10 cellular contexts compared by ENCODE assay signal in the genomic region with DNA sequence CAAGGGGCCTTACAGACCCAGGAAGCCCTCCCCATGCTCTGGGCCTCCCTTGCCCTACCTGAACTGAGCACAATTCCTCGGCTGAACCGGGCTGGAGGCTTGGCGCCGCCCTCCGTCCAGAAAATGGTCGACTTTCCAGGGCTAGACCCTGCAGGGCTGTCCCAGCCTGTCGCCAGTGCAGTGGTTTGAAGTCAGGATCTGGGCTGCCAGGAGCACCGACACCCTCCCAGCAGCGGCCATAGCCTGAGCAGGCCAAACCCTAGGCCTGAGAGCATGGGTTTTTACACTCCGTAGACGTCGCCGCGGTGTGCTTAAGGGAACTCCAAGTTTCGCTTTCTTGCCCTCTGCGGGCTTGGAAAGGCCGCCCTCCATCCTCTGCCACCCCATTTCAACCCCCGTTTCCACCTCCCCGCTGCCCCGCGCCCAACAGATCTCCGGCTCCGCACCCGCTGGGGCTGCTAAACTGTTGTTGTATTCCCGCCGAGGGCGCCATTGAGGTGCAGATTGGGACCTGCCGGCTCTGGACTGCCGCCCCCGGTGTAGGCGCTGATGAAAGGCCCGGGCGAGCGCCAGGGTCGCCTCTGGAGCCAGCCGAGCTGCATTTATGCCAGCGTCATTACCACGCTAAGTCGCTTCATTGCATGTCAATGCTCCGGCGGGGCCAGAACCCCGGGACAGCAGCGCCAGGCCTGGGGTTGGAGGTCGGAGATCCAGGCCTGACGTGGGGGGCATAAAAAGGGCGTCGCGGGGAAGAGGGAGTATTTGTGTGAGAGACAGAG. TPM values are rescaled to one million over a fixed set of nuclear protein-coding genes. Genes with fewer than 3 reads are reported as not detected.
A peak's percentile ranks its signal among the peaks of the same experiment; 100 is the strongest.
DNase-seq lines count a peak whose midpoint lies in the region; ATAC-seq, FAIRE-seq and TF ChIP-seq lines count a peak whose summit lies in the region.
"Had no signal": no experiment of that assay in that cellular context is flagged by ENCODE, and none has a peak within 500 bp of the region (broad histone marks: within the 10 kb centered on the region; RNA-seq: fewer than 3 reads in every experiment).

No MANE protein-coding gene starts in this region.

- peaks cover 21% of the 10 kb centered on the region for H4K20me1 ChIP-seq in astrocyte (ENCODE audit: insufficient read depth, low read length)

- H2AFZ ChIP-seq in astrocyte (ENCODE audit: low read depth, low read length): peak overlapping the region; percentile 3

- H3K9ac ChIP-seq in astrocyte (ENCODE audit: low read length): no peak overlapping the region
- peak overlapping the region in 1 of 5 donors; percentile 39 for H3K9ac ChIP-seq in subcutaneous abdominal adipose tissue (ENCODE audit: low read length in 5 of 5)

- H3K79me2 ChIP-seq in astrocyte (ENCODE audit: insufficient read depth, low read length): no peaks in the 10 kb centered on the region

- peaks cover 11% of the 10 kb centered on the region for H3K4me1 Mint-ChIP-seq in astrocyte (ENCODE audit: low read depth, unreplicated experiment)

- H3K4me3 Mint-ChIP-seq in astrocyte (ENCODE audit: unreplicated experiment): no peak overlapping the region

- H3K9me3 ChIP-seq in cardiac muscle cell (ENCODE audit: low read depth) (no peaks in the 10 kb centered on the region), astrocyte (ENCODE audit: insufficient read depth, low read depth, low read length) (peaks cover 4% of the 10 kb centered on the region), subcutaneous abdominal adipose tissue (ENCODE audit: control insufficient read depth in 5 of 5, low read length in 5 of 5) (peaks cover 0 to 3% (median 0%) of the 10 kb centered on the region in 5 donors)

- no peaks in the 10 kb centered on the region for H3K36me3 Mint-ChIP-seq in astrocyte (ENCODE audit: low read depth, unreplicated experiment)

- peaks cover 100% of the 10 kb centered on the region for H3K27me3 ChIP-seq in cardiac muscle cell
- peaks cover 94% of the 10 kb centered on the region for H3K27me3 ChIP-seq in astrocyte (ENCODE audit: insufficient read depth, low read length)
- peaks cover 88 to 94% (median 91%) of the 10 kb centered on the region in 5 donors for H3K27me3 ChIP-seq in subcutaneous abdominal adipose tissue (ENCODE audit: control insufficient read depth in 5 of 5, insufficient read depth in 4 of 5, low read length in 5 of 5)

- H3K9me3 Mint-ChIP-seq in astrocyte (ENCODE audit: unreplicated experiment): peaks cover 32% of the 10 kb centered on the region

- no peak for DNase-seq in cardiac muscle cell (ENCODE audit: low read depth in 1 of 2, low spot score in 1 of 2)
- DNase-seq in Right ventricle myocardium inferior (ENCODE audit: missing footprints): no peak
- no peak for DNase-seq in astrocyte (ENCODE audit: low read depth)
- peak; percentile 83 for DNase-seq in islet precursor cell
- DNase-seq in SIG-M5 treated with dmso at 0.1 percent for 504 hours (lab: John Stamatoyannopoulos, UW; ENCODE audit: unreplicated experiment): no peak
- no peak for DNase-seq in stimulated activated CD4-positive, alpha-beta T cell treated with anti-CD3 and anti-CD28 coated beads, Interleukin-4, amount 100 ng/mL, for 24 hours
- no peak for DNase-seq in hippocampal formation (lab: John Stamatoyannopoulos, UW)
- DNase-seq: AML-193, KBM-7 had no signal

- FAIRE-seq in astrocyte (lab: Jason Lieb, UNC): no peak

- intact Hi-C loops in Right ventricle myocardium inferior (cut with DNase I): no loop called here

- H3K4me2 ChIP-seq in astrocyte (ENCODE audit: low read length): peak overlapping the region; percentile 60

- peak overlapping the region; percentile 34 for H3K27ac Mint-ChIP-seq in astrocyte (ENCODE audit: unreplicated experiment)

- H3K27ac ChIP-seq in cardiac muscle cell (no peak overlapping the region), astrocyte (ENCODE audit: low read depth, low read length) (no peak overlapping the region), subcutaneous abdominal adipose tissue (ENCODE audit: low read depth, low read length) (no peak overlapping the region)

- TF ChIP-seq CTCF in cardiac muscle cell (IDR thresholded peaks at IDR 0.05; ENCODE audit: low read depth, low read length): no peak
- TF ChIP-seq CTCF in astrocyte (IDR thresholded peaks at IDR 0.05; ENCODE audit: insufficient read depth, low read depth, low read length): no peak

- H3K36me3 ChIP-seq in cardiac muscle cell: no peaks in the 10 kb centered on the region
- H3K36me3 ChIP-seq in astrocyte (ENCODE audit: insufficient read depth, low read length): no peaks in the 10 kb centered on the region
- H3K36me3 ChIP-seq in subcutaneous abdominal adipose tissue (ENCODE audit: control insufficient read depth in 5 of 5, insufficient read depth in 5 of 5, low read length in 5 of 5): no peaks in the 10 kb centered on the region

- H3K4me1 ChIP-seq in cardiac muscle cell (ENCODE audit: low read depth): peaks cover 1% of the 10 kb centered on the region
- peaks cover 17% of the 10 kb centered on the region for H3K4me1 ChIP-seq in astrocyte (ENCODE audit: insufficient read depth, low read length)
- peaks cover 5 to 46% (median 40%) of the 10 kb centered on the region in 5 donors for H3K4me1 ChIP-seq in subcutaneous abdominal adipose tissue (ENCODE audit: control insufficient read depth in 5 of 5, insufficient read depth in 5 of 5, low read length in 5 of 5)

- no peak for ATAC-seq in Right ventricle myocardium inferior

- H3K27me3 Mint-ChIP-seq in astrocyte (ENCODE audit: low read depth, unreplicated experiment): peaks cover 86% of the 10 kb centered on the region

- H3K4me3 ChIP-seq in cardiac muscle cell (peak overlapping the region; percentile 9), astrocyte (ENCODE audit: insufficient read depth, low read depth, low read length) (no peak overlapping the region), subcutaneous abdominal adipose tissue (ENCODE audit: low read depth in 1 of 5, low read length in 5 of 5) (peak overlapping the region; percentile 36 to 60 (median 48))

RNA-seq across cellular contexts. Expression of gene TFAP2A, which starts 2.2 kb away (rescaled TPM):
- total RNA-seq in cardiac muscle cell (not detected in 2 replicates), Right ventricle myocardium inferior (0.43 TPM), astrocyte (2.1 and 6.6 TPM in 2 replicates)
- 0.17 and 0.26 TPM in 2 replicates for polyA plus RNA-seq in cardiac muscle cell
